8 cellular contexts compared by ENCODE assay signal in genomic region chr10:119306514-119306951, GRCh38.
A peak's percentile ranks its signal among the peaks of the same experiment; 100 is the strongest.
DNase-seq lines count a peak whose midpoint lies in the region; ATAC-seq and TF ChIP-seq lines count a peak whose summit lies in the region.

No MANE protein-coding gene starts in this region.

- WGBS in tibial nerve, 2 donors, result 75 to 81% methylated on average over 9 of the region's 9 CpGs

- DNase-seq in NCI-H2196 (lab: John Stamatoyannopoulos, UW; ENCODE audit: unreplicated experiment) (peak; percentile 4), NCI-H2196 treated with DMSO at 0.1 percent for 48 hours (lab: John Stamatoyannopoulos, UW; ENCODE audit: unreplicated experiment) (no peak), SKM-1 treated with dmso at 0.1 percent for 144 hours (lab: John Stamatoyannopoulos, UW; ENCODE audit: unreplicated experiment) (peak; percentile 45), tibial nerve (ENCODE audit: low spot score in 2 of 2) (no peak), T1000 (lab: John Stamatoyannopoulos, UW) (no peak)
- peak; percentile 50 for DNase-seq in activated naive CD8-positive, alpha-beta T cell treated with anti-CD3 and anti-CD28 coated beads, Interleukin-2, amount 50 U/mL, for 16 hours (ENCODE audit: low read depth, low spot score)

- H3K9me3 ChIP-seq in muscle layer of duodenum (ENCODE audit: control insufficient read depth in 1 of 2, low read length in 2 of 2), result no peaks in the 10 kb centered on the region
- H3K9me3 ChIP-seq in tibial nerve, result no peaks in the 10 kb centered on the region

- peak overlapping the region; percentile 73 for H3K27ac ChIP-seq in muscle layer of duodenum (ENCODE audit: low read length)
- peak overlapping the region in 3 of 4 donors; percentile 52 to 71 (median 59) for H3K27ac ChIP-seq in tibial nerve

- TF ChIP-seq CTCF in tibial nerve (IDR thresholded peaks at IDR 0.05), result peak in 2 of 5 experiments; percentile 13 to 27

- H3K36me3 ChIP-seq in muscle layer of duodenum (ENCODE audit: control insufficient read depth in 1 of 2, insufficient read depth in 2 of 2, low read length in 2 of 2) (no peaks in the 10 kb centered on the region), tibial nerve (no peaks in the 10 kb centered on the region)

- H3K4me1 ChIP-seq in muscle layer of duodenum (ENCODE audit: control insufficient read depth in 1 of 2, insufficient read depth in 2 of 2, low read length in 2 of 2) (peaks cover 21 to 26% of the 10 kb centered on the region in 2 donors), tibial nerve (peaks cover 0 to 68% (median 24%) of the 10 kb centered on the region in 4 donors)

- TF ChIP-seq EP300 in tibial nerve (IDR thresholded peaks at IDR 0.05), result no peak

- peak; percentile 72 for ATAC-seq in HG03095 (IDR thresholded peaks at IDR 0.05; ENCODE audit: unreplicated experiment)

- no peaks in the 10 kb centered on the region for H3K27me3 ChIP-seq in muscle layer of duodenum (ENCODE audit: low read depth, low read length)
- H3K27me3 ChIP-seq in tibial nerve, result no peaks in the 10 kb centered on the region

- TF ChIP-seq POLR2A in tibial nerve (IDR thresholded peaks at IDR 0.05), result no peak

- H3K4me3 ChIP-seq in muscle layer of duodenum (ENCODE audit: low read depth in 1 of 2, low read length in 2 of 2) (peak overlapping the region in 1 of 2 donors; percentile 28), tibial nerve (peak overlapping the region in 1 of 4 donors; percentile 16)

Comparison
In these comparisons a context has a peak if more than half of its experiments do, and no peak if none do; other contexts are left out.
1. DNase-seq: peak in NCI-H2196 (single experiment), SKM-1 treated with dmso at 0.1 percent for 144 hours (single experiment) and activated naive CD8-positive, alpha-beta T cell treated with anti-CD3 and anti-CD28 coated beads, Interleukin-2, amount 50 U/mL, for 16 hours (single experiment); none in NCI-H2196 treated with DMSO at 0.1 percent for 48 hours (single experiment), tibial nerve (0 of 2) and T1000 (single experiment).